In genomic region chr5:72324186-72324825, GRCh38 we compare ENCODE assay signal across 25 cellular contexts. TPM values are rescaled to one million over a fixed set of nuclear protein-coding genes. Genes with fewer than 3 reads are reported as not detected.
A peak's percentile ranks its signal among the peaks of the same experiment; 100 is the strongest.
DNase-seq lines count a peak whose midpoint lies in the region; ATAC-seq, FAIRE-seq and TF ChIP-seq lines count a peak whose summit lies in the region.
"Had no signal": no experiment of that assay in that cellular context is flagged by ENCODE, and none has a peak within 500 bp of the region (broad histone marks: within the 10 kb centered on the region; RNA-seq: fewer than 3 reads in every experiment).

No MANE protein-coding gene starts in this region.

- TF ChIP-seq CTCF in mammary epithelial cell (conservative IDR thresholded peaks at IDR 0.05 in 1 of 2, IDR thresholded peaks at IDR 0.05 in 1 of 2; ENCODE audit: extremely low read depth in 1 of 2, insufficient read depth in 1 of 2, low read depth in 1 of 2, low read length in 2 of 2) (no peak), HepG2 (CRISPR knock-in tag; IDR thresholded peaks at IDR 0.05) (no peak)

- CTCF ChIA-PET in mammary epithelial cell (lab: Charles Lee; ENCODE audit: low non-redundant PET): no interaction called here
- CTCF ChIA-PET in HepG2 (lab: Yijun Ruan, JAX; ENCODE audit: low intra/inter-chr PET ratio, low total read pairs): no interaction called here

- in situ Hi-C loops in mammary epithelial cell (cut with MboI; ENCODE audit: low sequenced_read_pairs in 2 of 2): no loop called here
- in situ Hi-C loops in HepG2 (cut with HindIII; ENCODE audit: extremely low pct_ligation_motif_present, low pct_unique_long_range_greater_than_20kb): loop anchor here (25.0 kb wide), 1 partner anchor 537 kb away; no protein-coding TSS in a partner anchor
- in situ Hi-C loops in HAP-1 (cut with MboI; ENCODE audit: low sequenced_read_pairs): loop anchor here (25.0 kb wide), 1 partner anchor 737 kb away; the partner anchor contains the start of gene MCCC2

- TF ChIP-seq EP300 in HepG2 (IDR thresholded peaks at IDR 0.05; ENCODE audit: low read depth in 2 of 2, low read length in 2 of 2) (no peak), HepG2 (CRISPR knock-in tag; IDR thresholded peaks at IDR 0.05; ENCODE audit: borderline replicate concordance) (no peak)

- dilution Hi-C loops in mammary epithelial cell (cut with HindIII; ENCODE audit: low sequenced_read_pairs): no loop called here

- FAIRE-seq in HepG2 (lab: Jason Lieb, UNC): no peak
- FAIRE-seq: astrocyte, GM12878, kidney had no signal

- H3K36me3 ChIP-seq in mammary epithelial cell (ENCODE audit: insufficient read depth, low read length) (peaks cover 7% of the 10 kb centered on the region), HepG2 (replicated peaks in 1 of 2; ENCODE audit: control insufficient read depth in 1 of 2, insufficient read depth in 2 of 2, low read length in 2 of 2) (peaks cover 9 to 34% of the 10 kb centered on the region in 2 experiments; a peak in 4 of 5 replicates), HAP-1 (replicated peaks) (peaks cover 34% of the 10 kb centered on the region)

- peaks cover 21% of the 10 kb centered on the region for H3K4me1 ChIP-seq in mammary epithelial cell (ENCODE audit: insufficient read depth, low read length)
- peaks cover 15% of the 10 kb centered on the region for H3K4me1 ChIP-seq in HepG2 (ENCODE audit: insufficient read depth, low read length)
- peaks cover 5% of the 10 kb centered on the region; the same call in 1 of the 2 replicates for H3K4me1 ChIP-seq in HAP-1

- H3K4me3 ChIP-seq in mammary epithelial cell (replicated peaks in 1 of 3; ENCODE audit: insufficient read depth in 1 of 3, low read depth in 2 of 3, low read length in 3 of 3) (no peak overlapping the region), HepG2 (replicated peaks in 1 of 3; ENCODE audit: insufficient read depth in 1 of 3, low read depth in 2 of 3, low read length in 3 of 3) (no peak overlapping the region), HAP-1 (no peak overlapping the region)
- H3K4me3 ChIP-seq: GM12878, sigmoid colon had no signal

- POLR2A ChIA-PET in HepG2 (lab: Yijun Ruan, JAX): no interaction called here

- no peak for ATAC-seq in HepG2
- no peak for ATAC-seq in GM21723 (IDR thresholded peaks at IDR 0.05; ENCODE audit: unreplicated experiment)
- ATAC-seq: activated naive CD4-positive, alpha-beta T cell treated with anti-CD3 and anti-CD28 coated beads, Interleukin-2, amount 50 U/mL, for 72 hours; GM12878; natural killer cell had no signal

- no peaks in the 10 kb centered on the region for H3K9me3 ChIP-seq in mammary epithelial cell (replicated peaks; ENCODE audit: insufficient read depth, low read length)
- H3K9me3 ChIP-seq in HepG2 (ENCODE audit: low read length): no peaks in the 10 kb centered on the region
- no peaks in the 10 kb centered on the region for H3K9me3 ChIP-seq in HAP-1
- H3K9me3 ChIP-seq: sigmoid colon had no signal

- H3K4me2 ChIP-seq in mammary epithelial cell (ENCODE audit: insufficient read depth, low read depth, low read length) (peak overlapping the region; percentile 15), HepG2 (ENCODE audit: low read depth, low read length) (no peak overlapping the region)

- TF ChIP-seq RAD21 in HepG2 (CRISPR knock-in tag; IDR thresholded peaks at IDR 0.05): no peak

- intact Hi-C loops in mammary epithelial cell (cut with micrococcal nuclease): loop anchor here (2.0 kb wide), 1 partner anchor 38 kb away; no protein-coding TSS in a partner anchor
- intact Hi-C loops in HepG2 (cut with micrococcal nuclease; ENCODE audit: unreplicated experiment): no loop called here

- H4K20me1 ChIP-seq in mammary epithelial cell (ENCODE audit: insufficient read depth, low read length) (no peaks in the 10 kb centered on the region), HepG2 (ENCODE audit: insufficient read depth, low read length) (no peaks in the 10 kb centered on the region)

- H3K9ac ChIP-seq in mammary epithelial cell (ENCODE audit: insufficient read depth, low read length) (peak overlapping the region; percentile 11), HepG2 (ENCODE audit: insufficient read depth, low read depth, low read length) (no peak overlapping the region)

- DNase-seq in EL (peak; percentile 43), LoVo (ENCODE audit: low spot score) (peak; percentile 65), mammary epithelial cell (peak; percentile 86), renal cortical epithelial cell (ENCODE audit: low read depth) (peak; percentile 12), HepG2 (ENCODE audit: low spot score) (no peak), HAP-1 (ENCODE audit: low spot score in 2 of 2) (no peak)
- DNase-seq: activated CD4-positive, CD25-positive, alpha-beta regulatory T cell; endodermal cell; HFFc6; KBM-7; kidney; mesenchymal stem cell; natural killer cell; NCI-H1048; NCI-H1930; NCI-H446 treated with DMSO at 0.1 percent for 48 hours; SHP77; sigmoid colon; stimulated activated naive CD4-positive, alpha-beta T cell; T-helper 2 cell had no signal

- H3K27me3 ChIP-seq in mammary epithelial cell (ENCODE audit: insufficient read depth, low read length) (no peaks in the 10 kb centered on the region), HepG2 (ENCODE audit: control insufficient read depth in 1 of 2, insufficient read depth in 2 of 2, low read length in 2 of 2) (no peaks in the 10 kb centered on the region; a peak in 2 of 5 replicates), HAP-1 (ENCODE audit: low read depth) (no peaks in the 10 kb centered on the region)
- H3K27me3 ChIP-seq: sigmoid colon had no signal

- WGBS in mammary epithelial cell (ENCODE audit: low coverage, missing lambda C conversion rate): 56% methylated on average over 5 of the region's 5 CpGs
- 93% methylated on average over 5 of the region's 5 CpGs for WGBS in HepG2 (ENCODE audit: low lambda C conversion rate)

- H2AFZ ChIP-seq in mammary epithelial cell (ENCODE audit: low read depth, low read length) (peak overlapping the region; percentile 12), HepG2 (ENCODE audit: low read length) (no peak overlapping the region)

- H3K27ac ChIP-seq in mammary epithelial cell (ENCODE audit: insufficient read depth, low read depth, low read length) (peak overlapping the region; percentile 59), HepG2 (ENCODE audit: extremely low read length, insufficient read depth, low read length) (no peak overlapping the region)
- H3K27ac ChIP-seq: HL-60, sigmoid colon had no signal

- no TSS peak for BruUV-seq in mammary epithelial cell (replicated peaks; lab: Mats Ljungman, UMichigan)
- BruUV-seq in HepG2 (replicated peaks; lab: Mats Ljungman, UMichigan): no TSS peak

- H3K79me2 ChIP-seq in mammary epithelial cell (ENCODE audit: insufficient read depth, low read length): peaks cover 20% of the 10 kb centered on the region
- peaks cover 12% of the 10 kb centered on the region for H3K79me2 ChIP-seq in HepG2 (ENCODE audit: insufficient read depth, low read length)

- no peak for TF ChIP-seq POLR2A in HepG2 (IDR thresholded peaks at IDR 0.05; ENCODE audit: insufficient read depth in 1 of 2, low read depth in 2 of 2, low read length in 2 of 2)

RNA-seq across cellular contexts. Expression of gene PTCD2, which starts 4.1 kb away (rescaled TPM):
- total RNA-seq in mammary epithelial cell: 10 to 100 TPM; 12.5 to 19.4 TPM
- 9.9 TPM for polyA plus RNA-seq in mammary epithelial cell
- polyA minus RNA-seq in mammary epithelial cell: 8.0 TPM
- total RNA-seq in renal cortical epithelial cell: 6.9 and 9.4 TPM in 2 replicates
- total RNA-seq in HepG2 (2016; rRNA removed; fragmentation: Illumina TruSeq; extraction: Trizol): 6.4 and 7.0 TPM in 2 replicates
- total RNA-seq in HepG2 (2016; cell fraction: cytosol; rRNA removed; fragmentation: Illumina TruSeq; extraction: Trizol; ENCODE audit: low read depth): 1.2 and 1.8 TPM in 2 replicates
- 7.0 and 9.2 TPM in 2 replicates for total RNA-seq in HepG2 (2016; cell fraction: insoluble cytoplasmic fraction; rRNA removed; fragmentation: Illumina TruSeq; extraction: Trizol)
- total RNA-seq in HepG2 (2016; cell fraction: membrane; rRNA removed; fragmentation: Illumina TruSeq; extraction: Trizol): 3.4 TPM in 2 replicates
- 11.4 and 14.2 TPM in 2 replicates for total RNA-seq in HepG2 (2016; cell fraction: nucleus; rRNA removed; fragmentation: Illumina TruSeq; extraction: Trizol)
- 5.3 and 5.5 TPM in 2 replicates for polyA plus RNA-seq in HepG2 (2011; rRNA removed)
- polyA plus RNA-seq in HepG2 (2011; cell fraction: cytosol; rRNA removed): 2.2 and 3.7 TPM in 2 replicates
- polyA plus RNA-seq in HepG2 (2011; cell fraction: nucleus; rRNA removed): 9.0 and 11.4 TPM in 2 replicates
- polyA plus RNA-seq in HepG2 (2012): 3.9 and 4.5 TPM in 2 replicates
- polyA plus RNA-seq in HepG2 (2016; cell fraction: cytosol; fragmentation: Illumina TruSeq; extraction: Trizol; ENCODE audit: low read depth): 0.70 and 0.74 TPM in 2 replicates
- 8.3 and 9.4 TPM in 2 replicates for polyA plus RNA-seq in HepG2 (2016; cell fraction: insoluble cytoplasmic fraction; fragmentation: Illumina TruSeq; extraction: Trizol; ENCODE audit: low read depth)
- 1.6 and 2.1 TPM in 2 replicates for polyA plus RNA-seq in HepG2 (2016; cell fraction: membrane; fragmentation: Illumina TruSeq; extraction: Trizol; ENCODE audit: low read depth)
- polyA plus RNA-seq in HepG2 (2016; cell fraction: nucleus; fragmentation: Illumina TruSeq; extraction: Trizol; ENCODE audit: insufficient read depth, low read depth): 13.3 and 14.0 TPM in 2 replicates
- polyA minus RNA-seq in HepG2 (2011; rRNA and poly(A)+ RNA removed; ENCODE audit: low replicate concordance): 6.7 and 16.5 TPM in 2 replicates
- 2.5 and 3.2 TPM in 2 replicates for polyA minus RNA-seq in HepG2 (2011; cell fraction: cytosol; rRNA and poly(A)+ RNA removed)
- 19.2 and 20.8 TPM in 2 replicates for polyA minus RNA-seq in HepG2 (2011; cell fraction: nucleus; rRNA and poly(A)+ RNA removed)

RNA-seq across cellular contexts. Expression of gene MRPS27, which starts 4.3 kb away (rescaled TPM):
- total RNA-seq in mammary epithelial cell (10 to 100 TPM; 68.2 to 74.5 TPM), renal cortical epithelial cell (58.2 and 92.7 TPM in 2 replicates), HepG2 (2016; rRNA removed; fragmentation: Illumina TruSeq; extraction: Trizol) (115 and 139 TPM in 2 replicates)
- polyA plus RNA-seq in mammary epithelial cell (71.3 TPM), HepG2 (2011; rRNA removed) (69.9 and 71.8 TPM in 2 replicates)
- 75.1 TPM for polyA minus RNA-seq in mammary epithelial cell
- 17.5 and 21.2 TPM in 2 replicates for total RNA-seq in HepG2 (2016; cell fraction: cytosol; rRNA removed; fragmentation: Illumina TruSeq; extraction: Trizol; ENCODE audit: low read depth)
- 116 and 136 TPM in 2 replicates for total RNA-seq in HepG2 (2016; cell fraction: insoluble cytoplasmic fraction; rRNA removed; fragmentation: Illumina TruSeq; extraction: Trizol)
- 84.2 and 94.1 TPM in 2 replicates for total RNA-seq in HepG2 (2016; cell fraction: membrane; rRNA removed; fragmentation: Illumina TruSeq; extraction: Trizol)
- total RNA-seq in HepG2 (2016; cell fraction: nucleus; rRNA removed; fragmentation: Illumina TruSeq; extraction: Trizol): 105 and 107 TPM in 2 replicates
- polyA plus RNA-seq in HepG2 (2011; cell fraction: cytosol; rRNA removed): 61.9 and 69.4 TPM in 2 replicates
- 35.6 and 40.4 TPM in 2 replicates for polyA plus RNA-seq in HepG2 (2011; cell fraction: nucleus; rRNA removed)
- 50.1 and 50.6 TPM in 2 replicates for polyA plus RNA-seq in HepG2 (2012)
- 15.3 and 16.9 TPM in 2 replicates for polyA plus RNA-seq in HepG2 (2016; cell fraction: cytosol; fragmentation: Illumina TruSeq; extraction: Trizol; ENCODE audit: low read depth)
- 115 and 117 TPM in 2 replicates for polyA plus RNA-seq in HepG2 (2016; cell fraction: insoluble cytoplasmic fraction; fragmentation: Illumina TruSeq; extraction: Trizol; ENCODE audit: low read depth)
- 55.5 and 63.7 TPM in 2 replicates for polyA plus RNA-seq in HepG2 (2016; cell fraction: membrane; fragmentation: Illumina TruSeq; extraction: Trizol; ENCODE audit: low read depth)
- polyA plus RNA-seq in HepG2 (2016; cell fraction: nucleus; fragmentation: Illumina TruSeq; extraction: Trizol; ENCODE audit: insufficient read depth, low read depth): 77.0 and 147 TPM in 2 replicates
- polyA minus RNA-seq in HepG2 (2011; rRNA and poly(A)+ RNA removed; ENCODE audit: low replicate concordance): 215 and 246 TPM in 2 replicates
- 76.1 and 103 TPM in 2 replicates for polyA minus RNA-seq in HepG2 (2011; cell fraction: cytosol; rRNA and poly(A)+ RNA removed)
- 93.1 and 114 TPM in 2 replicates for polyA minus RNA-seq in HepG2 (2011; cell fraction: nucleus; rRNA and poly(A)+ RNA removed)

Comparison
In these comparisons a context has a peak if more than half of its experiments do, and no peak if none do; other contexts are left out.
1. DNase-seq: peak in EL (single experiment), LoVo (single experiment), mammary epithelial cell (single experiment) and renal cortical epithelial cell (single experiment); none in HepG2 (single experiment) and HAP-1 (0 of 2).
2. in situ Hi-C loops: an anchor here in HepG2 (25.0 kb wide) and HAP-1 (25.0 kb wide); none called in mammary epithelial cell.